In genomic region chr9:15155826-15156225, GRCh38 we compare ENCODE assay signal across 12 cellular contexts.
DNase-seq lines count a peak whose midpoint lies in the region; ATAC-seq and TF ChIP-seq lines count a peak whose summit lies in the region.
"Had no signal": no experiment of that assay in that cellular context is flagged by ENCODE, and none has a peak within 500 bp of the region (broad histone marks: within the 10 kb centered on the region; RNA-seq: fewer than 3 reads in every experiment).

No MANE protein-coding gene starts in this region.

- POLR2A ChIA-PET in HEK293 (lab: Yijun Ruan, JAX) = no interaction called here
- POLR2A ChIA-PET in RWPE1 (lab: Yijun Ruan, JAX; ENCODE audit: low non-redundant PET) = no interaction called here

- TF ChIP-seq CTCF in HEK293 (tag by site-specific recombination; IDR thresholded peaks at IDR 0.05) = no peak
- TF ChIP-seq CTCF in adrenal gland (IDR thresholded peaks at IDR 0.05) = no peak
- no peak for TF ChIP-seq CTCF in RWPE1 (conservative IDR thresholded peaks at IDR 0.05; ENCODE audit: low read depth)

- intact Hi-C loops in adrenal gland (cut with DNase I) = no loop called here
- intact Hi-C loops in left cardiac atrium (cut with DNase I) = no loop called here

- H3K4me3 ChIP-seq in HEK293 (ENCODE audit: low read depth, low read length) (no peak overlapping the region), adrenal gland (no peak overlapping the region), skeletal muscle cell (ENCODE audit: low read depth, low read length) (no peak overlapping the region)
- H3K4me3 ChIP-seq: cardiac muscle cell, mucosa of descending colon had no signal

- no peak for TF ChIP-seq POLR2A in adrenal gland (IDR thresholded peaks at IDR 0.05)

- H3K27ac ChIP-seq in HEK293 (ENCODE audit: extremely low read depth, low read depth, low read length) (no peak overlapping the region), adrenal gland (peak overlapping the region in 2 of 5 donors; percentile 68 to 81), RWPE1 (no peak overlapping the region)
- H3K27ac ChIP-seq: cardiac muscle cell had no signal

- H3K4me1 ChIP-seq in HEK293 (ENCODE audit: control insufficient read depth, insufficient read depth, low read length) (no peaks in the 10 kb centered on the region), adrenal gland (replicated peaks in 1 of 2) (no peaks in the 10 kb centered on the region)

- ATAC-seq in left cardiac atrium = peak; percentile 71 to 85
- no peak for ATAC-seq in HG02763 (IDR thresholded peaks at IDR 0.05; ENCODE audit: unreplicated experiment)
- ATAC-seq: mucosa of descending colon had no signal

- WGBS in adrenal gland, 4 donors = 15 to 22% (median 18%) methylated on average over 4 of the region's 4 CpGs

- H3K36me3 ChIP-seq in HEK293 (ENCODE audit: control insufficient read depth in 2 of 2, insufficient read depth in 1 of 2, low read length in 2 of 2) = no peaks in the 10 kb centered on the region
- H3K36me3 ChIP-seq in adrenal gland (replicated peaks in 1 of 2) = no peaks in the 10 kb centered on the region
- H3K36me3 ChIP-seq: cardiac muscle cell had no signal

- DNase-seq in adrenal gland (peak in 4 of 7 donors; percentile 16 to 60 (median 34)), left cardiac atrium (peak; percentile 52), skeletal muscle cell (ENCODE audit: low read depth) (peak; percentile 33), HPDE6-E6E7 (ENCODE audit: extremely low spot score) (no peak), SW480 (ENCODE audit: low spot score) (no peak), RWPE1 (ENCODE audit: low spot score) (no peak)
- DNase-seq: activated T-cell treated with anti-CD3 and anti-CD28 coated beads, Interleukin-2, amount 50 U/mL, for 1 hour; mucosa of descending colon; stimulated activated naive CD4-positive, alpha-beta T cell had no signal

- CTCF ChIA-PET in HEK293 (lab: Yijun Ruan, JAX) = no interaction called here
- CTCF ChIA-PET in RWPE1 (lab: Yijun Ruan, JAX) = interaction anchor here (0.6 kb wide), 1 partner anchor 613 kb away, joined by 3 read pairs; no protein-coding TSS in a partner anchor

- H3K27me3 ChIP-seq in adrenal gland = no peaks in the 10 kb centered on the region
- H3K27me3 ChIP-seq: cardiac muscle cell had no signal

- H3K9me3 ChIP-seq in HEK293 (ENCODE audit: control insufficient read depth, insufficient read depth, low read depth, low read length) (no peaks in the 10 kb centered on the region), adrenal gland (replicated peaks in 1 of 3) (no peaks in the 10 kb centered on the region)
- H3K9me3 ChIP-seq: mucosa of descending colon had no signal

TF ChIP-seq in HEK293, 187 proteins besides CTCF, POLR2A, EP300 and RAD21:
- no peak for TF ChIP-seq ZBTB26 (tag by site-specific recombination; optimal IDR thresholded peaks at IDR 0.05)
- TF ChIP-seq ZBTB17 (tag by site-specific recombination; IDR thresholded peaks at IDR 0.05) = no peak
- TF ChIP-seq EGR2 (tag by site-specific recombination; IDR thresholded peaks at IDR 0.05; ENCODE audit: low read depth) = no peak
- peak; percentile 68 for TF ChIP-seq PRDM6 (tag by site-specific recombination; IDR thresholded peaks at IDR 0.05)
- TF ChIP-seq ZNF2 (tag by site-specific recombination; IDR thresholded peaks at IDR 0.05) = no peak
- no peak for TF ChIP-seq ZNF335 (tag by site-specific recombination; conservative IDR thresholded peaks at IDR 0.05)
- TF ChIP-seq ZNF37A (tag by site-specific recombination; IDR thresholded peaks at IDR 0.05) = no peak
- 0 out of 2 replicates have a peak, but pooled peaks have one; percentile 25 for TF ChIP-seq GFI1B (tag by site-specific recombination; IDR thresholded peaks at IDR 0.05)
- TF ChIP-seq ZNF645 (tag by site-specific recombination; IDR thresholded peaks at IDR 0.05) = no peak
- peak; percentile 64 for TF ChIP-seq BCL6B (tag by site-specific recombination; IDR thresholded peaks at IDR 0.05)
- TF ChIP-seq ZNF26 (tag by site-specific recombination; IDR thresholded peaks at IDR 0.05) = no peak
- TF ChIP-seq, protein P1, sequence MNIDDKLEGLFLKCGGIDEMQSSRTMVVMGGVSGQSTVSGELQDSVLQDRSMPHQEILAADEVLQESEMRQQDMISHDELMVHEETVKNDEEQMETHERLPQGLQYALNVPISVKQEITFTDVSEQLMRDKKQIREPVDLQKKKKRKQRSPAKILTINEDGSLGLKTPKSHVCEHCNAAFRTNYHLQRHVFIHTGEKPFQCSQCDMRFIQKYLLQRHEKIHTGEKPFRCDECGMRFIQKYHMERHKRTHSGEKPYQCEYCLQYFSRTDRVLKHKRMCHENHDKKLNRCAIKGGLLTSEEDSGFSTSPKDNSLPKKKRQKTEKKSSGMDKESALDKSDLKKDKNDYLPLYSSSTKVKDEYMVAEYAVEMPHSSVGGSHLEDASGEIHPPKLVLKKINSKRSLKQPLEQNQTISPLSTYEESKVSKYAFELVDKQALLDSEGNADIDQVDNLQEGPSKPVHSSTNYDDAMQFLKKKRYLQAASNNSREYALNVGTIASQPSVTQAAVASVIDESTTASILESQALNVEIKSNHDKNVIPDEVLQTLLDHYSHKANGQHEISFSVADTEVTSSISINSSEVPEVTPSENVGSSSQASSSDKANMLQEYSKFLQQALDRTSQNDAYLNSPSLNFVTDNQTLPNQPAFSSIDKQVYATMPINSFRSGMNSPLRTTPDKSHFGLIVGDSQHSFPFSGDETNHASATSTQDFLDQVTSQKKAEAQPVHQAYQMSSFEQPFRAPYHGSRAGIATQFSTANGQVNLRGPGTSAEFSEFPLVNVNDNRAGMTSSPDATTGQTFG (tag by site-specific recombination; IDR thresholded peaks at IDR 0.05; ENCODE audit: borderline replicate concordance) = no peak
- TF ChIP-seq OVOL3 (tag by site-specific recombination; IDR thresholded peaks at IDR 0.05) = no peak
- no peak for TF ChIP-seq ZNF157 (tag by site-specific recombination; IDR thresholded peaks at IDR 0.05)

Comparison
In these comparisons a context has a peak if more than half of its experiments do, and no peak if none do; other contexts are left out.
1. DNase-seq: peak in adrenal gland (4 of 7), left cardiac atrium (single experiment) and skeletal muscle cell (single experiment); none in HPDE6-E6E7 (single experiment), SW480 (single experiment) and RWPE1 (single experiment).